16 cellular contexts compared by ENCODE assay signal in the genomic region with DNA sequence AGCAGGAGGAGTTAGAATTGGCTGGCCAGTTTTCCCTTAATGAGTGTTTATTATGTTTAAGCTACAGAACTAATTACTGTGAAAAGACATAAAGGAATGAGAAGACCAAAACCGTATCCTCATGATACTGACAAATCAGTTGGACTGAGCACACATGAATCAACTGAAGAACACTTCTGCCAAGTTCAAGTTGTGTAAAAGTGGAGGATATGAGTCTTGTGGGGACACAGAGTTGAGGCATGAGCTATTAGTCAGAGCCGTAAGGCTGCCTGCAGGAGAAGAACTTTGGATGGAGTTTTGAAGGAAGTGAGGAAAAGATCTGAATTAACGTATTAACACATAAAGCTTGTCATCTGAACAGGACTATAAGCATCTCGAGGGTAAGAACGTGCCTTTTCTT. TPM values are rescaled to one million over a fixed set of nuclear protein-coding genes. Genes with fewer than 3 reads are reported as not detected.
DNase-seq lines count a peak whose midpoint lies in the region; TF ChIP-seq lines count a peak whose summit lies in the region.
"Had no signal": no experiment of that assay in that cellular context is flagged by ENCODE, and none has a peak within 500 bp of the region (broad histone marks: within the 10 kb centered on the region; RNA-seq: fewer than 3 reads in every experiment).

No MANE protein-coding gene starts in this region.

- H3K36me3 ChIP-seq in ACC112 (ENCODE audit: insufficient read depth, low read length) (peaks cover 68% of the 10 kb centered on the region), hepatocyte (replicated peaks; ENCODE audit: insufficient read depth, low read depth) (no peaks in the 10 kb centered on the region)
- H3K36me3 ChIP-seq: pancreas had no signal

- H3K27ac ChIP-seq in ACC112 (ENCODE audit: low read depth, low read length) (peak overlapping the region; percentile 95), hepatocyte (peak overlapping the region; percentile 20)
- H3K27ac ChIP-seq: HL-60, pancreas had no signal

- H3K27me3 ChIP-seq in ACC112 (ENCODE audit: insufficient read depth, low read length) (no peaks in the 10 kb centered on the region), hepatocyte (no peaks in the 10 kb centered on the region)
- H3K27me3 ChIP-seq: pancreas had no signal

- H3K4me2 ChIP-seq in hepatocyte = no peak overlapping the region
- H3K4me2 ChIP-seq: GM23338 had no signal

- whole genome bisulfite sequencing in hepatocyte (ENCODE audit: low lambda C conversion rate, missing lambda C conversion rate) = 92% methylated on average over 5 of the region's 5 CpGs

- no peaks in the 10 kb centered on the region for H4K20me1 ChIP-seq in hepatocyte (ENCODE audit: insufficient read depth, poor library complexity, severe bottlenecking)

- H2AFZ ChIP-seq in ACC112 (ENCODE audit: low read length, unreplicated experiment) = no peak overlapping the region
- H2AFZ ChIP-seq in hepatocyte = no peak overlapping the region
- H2AFZ ChIP-seq: GM23338 had no signal

- H3K9me3 ChIP-seq in hepatocyte (ENCODE audit: low read depth) = no peaks in the 10 kb centered on the region
- H3K9me3 ChIP-seq: pancreas had no signal

- in situ Hi-C loops in astrocyte of the cerebellum (cut with HindIII; ENCODE audit: low sequenced_read_pairs) = no loop called here

- TF ChIP-seq CTCF in astrocyte of the cerebellum (IDR thresholded peaks at IDR 0.05; ENCODE audit: low read depth, low read length, missing control alignments) (no peak), hepatocyte (IDR thresholded peaks at IDR 0.05; ENCODE audit: poor library complexity) (no peak)

- H3K4me1 ChIP-seq in ACC112 (ENCODE audit: control insufficient read depth, insufficient read depth, low read length, unreplicated experiment) (peaks cover 93% of the 10 kb centered on the region), hepatocyte (ENCODE audit: insufficient read depth) (no peaks in the 10 kb centered on the region)
- H3K4me1 ChIP-seq: pancreas had no signal

- H3K4me3 ChIP-seq in ACC112 (ENCODE audit: low read depth, low read length) (peak overlapping the region; percentile 8), astrocyte of the cerebellum (ENCODE audit: low read depth, low read length) (no peak overlapping the region), hepatocyte (no peak overlapping the region)
- H3K4me3 ChIP-seq: GM23338, pancreas had no signal

- no peaks in the 10 kb centered on the region for H3K9me2 ChIP-seq in hepatocyte (replicated peaks; ENCODE audit: insufficient read depth)

- DNase-seq in HS-5 (ENCODE audit: low read depth) (peak; percentile 72), astrocyte of the cerebellum (ENCODE audit: low read depth) (peak; percentile 74), hepatocyte (ENCODE audit: low spot score) (no peak), globus pallidus (ENCODE audit: low spot score) (no peak), DMS53 (lab: John Stamatoyannopoulos, UW) (no peak)
- no peak for DNase-seq in stimulated activated CD4-positive, alpha-beta T cell treated with anti-CD3 and anti-CD28 coated beads, Interleukin-4, amount 100 ng/mL, for 24 hours
- no peak for DNase-seq in stimulated activated CD4-positive, alpha-beta T cell treated with anti-CD3 and anti-CD28 coated beads, Interleukin-4, amount 100 ng/mL, for 1 hour
- DNase-seq: ACHN; activated CD4-positive, alpha-beta memory T cell treated with anti-CD3 and anti-CD28 coated beads for 36 hours; central memory CD4-positive, alpha-beta T cell; pancreas had no signal

- peaks cover 87% of the 10 kb centered on the region for H3K79me2 ChIP-seq in ACC112 (ENCODE audit: control insufficient read depth, insufficient read depth, low read length, unreplicated experiment)
- H3K79me2 ChIP-seq in hepatocyte = peaks cover 24% of the 10 kb centered on the region

RNA-seq across cellular contexts. Expression of gene HMGA2, which starts 43.1 kb away (rescaled TPM):
- 35.7 and 45.6 TPM in 2 replicates for total RNA-seq in hepatocyte
- polyA plus RNA-seq in hepatocyte = 8.8 and 10.6 TPM in 2 replicates
- total RNA-seq: activated CD4-positive, alpha-beta memory T cell treated with anti-CD3 and anti-CD28 coated beads for 36 hours; activated T-helper 2 cell treated with anti-CD3 and anti-CD28 coated beads, Interferon-gamma antibody, Interleukin-2, Interleukin-4, amounts not matched to agents 10 μg/mL and 5 μg/mL and 100 μg/mL, durations not matched to agents 14 hours and 24 hours and 36 hours; ureter had no signal

Comparison
In these comparisons a context has a peak if more than half of its experiments do, and no peak if none do; other contexts are left out.
1. DNase-seq: peak in HS-5 (single experiment) and astrocyte of the cerebellum (single experiment); none in hepatocyte (single experiment), stimulated activated CD4-positive, alpha-beta T cell treated with anti-CD3 and anti-CD28 coated beads, Interleukin-4, amount 100 ng/mL, for 24 hours (single experiment), globus pallidus (single experiment), DMS53 (single experiment) and stimulated activated CD4-positive, alpha-beta T cell treated with anti-CD3 and anti-CD28 coated beads, Interleukin-4, amount 100 ng/mL, for 1 hour (single experiment).